In genomic region chr16:50974438-50975036, GRCh38 we compare ENCODE assay signal across 16 cellular contexts.
"Had no signal": no experiment of that assay in that cellular context is flagged by ENCODE, and none has a peak within 500 bp of the region (broad histone marks: within the 10 kb centered on the region; RNA-seq: fewer than 3 reads in every experiment).

No MANE protein-coding gene starts in this region.

- ATAC-seq: esophagus mucosa; left cardiac atrium; naive thymus-derived CD4-positive, alpha-beta T cell; stimulated activated memory B cell treated with anti-CD40 and anti-IgM and Interleukin-4, amounts not matched to agents 10 μg/mL and 1 μg/mL and 100 μg/mL, for 72 hours; T-helper 17 cell had no signal

- H3K27ac ChIP-seq: adrenal gland, skin epidermis had no signal

- H3K27me3 ChIP-seq: adrenal gland had no signal

- H3K4me1 ChIP-seq: adrenal gland had no signal

- H3K9me3 ChIP-seq: adrenal gland had no signal

- H3K36me3 ChIP-seq: adrenal gland had no signal

- H3K4me3 ChIP-seq: adrenal gland, lung, skin epidermis had no signal

- DNase-seq: activated CD4-positive, alpha-beta T cell treated with anti-CD3 and anti-CD28 coated beads, Interleukin-2, amount 50 U/mL, for 4 hours; activated CD4-positive, CD25-positive, alpha-beta regulatory T cell treated with anti-CD3 and anti-CD28 coated beads, Interleukin-2, amount 50 U/mL, for 72 hours; activated naive CD4-positive, alpha-beta T cell treated with anti-CD3 and anti-CD28 coated beads, Interleukin-2, amount 50 U/mL, for 16 hours; activated T-cell treated with anti-CD3 and anti-CD28 coated beads, Interleukin-2, amount 50 U/mL, for 1 hour; adrenal gland; cerebellar nuclear complex; hypothalamus; left cardiac atrium; naive thymus-derived CD4-positive, alpha-beta T cell; substantia nigra; T-helper 17 cell; trophoblast cell had no signal
